19 cellular contexts compared by ENCODE assay signal in the genomic region with DNA sequence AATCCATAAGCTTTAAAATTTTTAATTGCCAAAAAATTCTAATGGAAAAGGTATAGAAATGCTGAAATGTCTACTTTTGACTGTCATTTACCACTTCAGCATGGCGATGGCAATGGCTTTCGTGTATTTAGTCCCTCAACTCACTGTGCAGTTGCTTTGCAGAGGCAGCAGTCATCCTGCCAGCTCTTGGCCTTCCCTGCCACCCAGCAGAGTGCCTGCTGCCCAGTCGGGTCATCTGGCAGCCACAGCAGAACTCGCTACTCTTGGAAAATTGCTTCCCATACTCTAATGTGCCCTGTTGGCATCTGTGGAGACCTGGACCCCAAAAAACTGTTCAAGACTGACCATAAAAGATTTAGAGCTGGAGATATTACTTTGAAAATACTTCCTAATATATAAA.
"Had no signal": no experiment of that assay in that cellular context is flagged by ENCODE, and none has a peak within 500 bp of the region (broad histone marks: within the 10 kb centered on the region; RNA-seq: fewer than 3 reads in every experiment).

No MANE protein-coding gene starts in this region.

- H3K9me3 ChIP-seq: SJCRH30 had no signal

- H3K4me3 ChIP-seq: SJCRH30 had no signal

- H3K27ac ChIP-seq: SJCRH30 had no signal

- H3K36me3 ChIP-seq: SJCRH30 had no signal

- DNase-seq: KBM-7, MV-4-11, NCI-H1048, NCI-H1105 treated with DMSO at 0.1 percent for 48 hours, NCI-H1436, NCI-H187, NCI-H2029, NCI-H2081 treated with DMSO at 0.1 percent for 48 hours, NCI-H2171, NCI-H226, NCI-H446, NCI-H510A, NCI-H524 treated with DMSO at 0.1 percent for 48 hours, NCI-H69, NCI-H774, RPMI8226, SHP77 treated with DMSO at 0.1 percent for 48 hours, SJCRH30 had no signal

- ATAC-seq: SK-N-SH treated with all-trans-retinoic acid at 6 μM for 48 hours had no signal

- H3K4me1 ChIP-seq: SJCRH30 had no signal
